In genomic region chrX:2434270-2434669, GRCh38 we compare ENCODE assay signal across 23 cellular contexts.
DNase-seq lines count a peak whose midpoint lies in the region; ATAC-seq, FAIRE-seq and TF ChIP-seq lines count a peak whose summit lies in the region.
"Had no signal": no experiment of that assay in that cellular context is flagged by ENCODE, and none has a peak within 500 bp of the region (broad histone marks: within the 10 kb centered on the region; RNA-seq: fewer than 3 reads in every experiment).

No MANE protein-coding gene starts in this region.

- H3K4me2 ChIP-seq in HepG2 (ENCODE audit: low read depth, low read length) = no peak overlapping the region

- H4K20me1 ChIP-seq in HepG2 (ENCODE audit: insufficient read depth, low read length) = 0 out of 2 replicates have a peak, but pooled peaks cover 3% of the 10 kb centered on the region

- CTCF ChIA-PET in HepG2 (lab: Yijun Ruan, JAX; ENCODE audit: low intra/inter-chr PET ratio, low total read pairs) = no interaction called here
- CTCF ChIA-PET in WTC11 (lab: Charles Lee) = no interaction called here

- H3K27me3 ChIP-seq in HepG2 (ENCODE audit: control insufficient read depth in 1 of 2, insufficient read depth in 2 of 2, low read length in 2 of 2) (no peaks in the 10 kb centered on the region), right lobe of liver (no peaks in the 10 kb centered on the region)

- no peaks in the 10 kb centered on the region for H3K27me3 Mint-ChIP-seq in WTC11 (ENCODE audit: low read depth)
- H3K27me3 Mint-ChIP-seq in nephron (ENCODE audit: low read depth) = no peaks in the 10 kb centered on the region
- no peaks in the 10 kb centered on the region for H3K27me3 Mint-ChIP-seq in stimulated activated memory B cell treated with anti-CD40 and anti-IgM and Interleukin-4, amounts not matched to agents 10 μg/mL and 1 μg/mL and 100 μg/mL, for 72 hours
- no peaks in the 10 kb centered on the region for H3K27me3 Mint-ChIP-seq in activated T-cell treated with anti-CD3 and anti-CD28 coated beads, Interleukin-2, amount 50 U/mL, for 72 hours (ENCODE audit: low read depth)
- H3K27me3 Mint-ChIP-seq: B cell; CD4-positive, alpha-beta memory T cell had no signal

- POLR2A ChIA-PET in HepG2 (lab: Yijun Ruan, JAX) = no interaction called here
- POLR2A ChIA-PET in WTC11 (lab: Charles Lee) = no interaction called here

- H3K9me3 Mint-ChIP-seq in WTC11 (peaks cover 15% of the 10 kb centered on the region), nephron (no peaks in the 10 kb centered on the region)
- H3K9me3 Mint-ChIP-seq in stimulated activated memory B cell treated with anti-CD40 and anti-IgM and Interleukin-4, amounts not matched to agents 10 μg/mL and 1 μg/mL and 100 μg/mL, for 72 hours = peaks cover 6% of the 10 kb centered on the region
- peaks cover 0 to 3% of the 10 kb centered on the region in 2 donors for H3K9me3 Mint-ChIP-seq in activated T-cell treated with anti-CD3 and anti-CD28 coated beads, Interleukin-2, amount 50 U/mL, for 72 hours

- BruUV-seq in HepG2 (replicated peaks; lab: Mats Ljungman, UMichigan) = no TSS peak

- H3K36me3 ChIP-seq in HepG2 (replicated peaks in 1 of 2; ENCODE audit: control insufficient read depth in 1 of 2, insufficient read depth in 2 of 2, low read length in 2 of 2) (no peaks in the 10 kb centered on the region; a peak in 1 of 5 replicates), right lobe of liver (peaks cover 0 to 5% (median 0%) of the 10 kb centered on the region in 4 donors)

- FAIRE-seq in HepG2 (lab: Jason Lieb, UNC) = no peak
- FAIRE-seq: A204.1, GM12891, GM18507 had no signal

- no peak overlapping the region for H2AFZ ChIP-seq in HepG2 (ENCODE audit: low read length)

- ATAC-seq in HepG2 = no peak
- ATAC-seq in right lobe of liver = no peak
- no peak for ATAC-seq in WTC11
- ATAC-seq in stimulated activated memory B cell treated with anti-CD40 and anti-IgM and Interleukin-4, amounts not matched to agents 10 μg/mL and 1 μg/mL and 100 μg/mL, for 72 hours = no peak
- ATAC-seq in activated T-cell treated with anti-CD3 and anti-CD28 coated beads, Interleukin-2, amount 50 U/mL, for 72 hours (replicated peaks in 1 of 2) = no peak

- DNase-seq in HepG2 (ENCODE audit: low spot score) = no peak
- no peak for DNase-seq in right lobe of liver
- DNase-seq in WTC11 (ENCODE audit: low spot score) = no peak
- DNase-seq in T-helper 1 cell = no peak
- no peak for DNase-seq in HT-29 (ENCODE audit: low spot score)
- no peak for DNase-seq in activated T-cell treated with anti-CD3 and anti-CD28 coated beads, Interleukin-2, amount 50 U/mL, for 72 hours
- DNase-seq: C1 segment of cervical spinal cord; Calu3; CD4-positive, alpha-beta memory T cell; COR-L47; DMS53; DMS79 treated with DMSO at 0.1 percent for 48 hours; GF-D8; GOT3; H7; HCEC 1CT had no signal

- H3K9ac ChIP-seq in HepG2 (ENCODE audit: insufficient read depth, low read depth, low read length) = no peak overlapping the region

- TF ChIP-seq EP300 in HepG2 (IDR thresholded peaks at IDR 0.05; ENCODE audit: low read depth in 2 of 2, low read length in 2 of 2) (no peak), HepG2 (CRISPR knock-in tag; IDR thresholded peaks at IDR 0.05; ENCODE audit: borderline replicate concordance) (no peak)

- intact Hi-C loops in HepG2 (cut with micrococcal nuclease; ENCODE audit: unreplicated experiment) = no loop called here
- intact Hi-C loops in right lobe of liver (cut with DNase I) = no loop called here

- TF ChIP-seq RAD21 in HepG2 (CRISPR knock-in tag; IDR thresholded peaks at IDR 0.05) = no peak

- H3K36me3 Mint-ChIP-seq in WTC11 = peaks cover 47% of the 10 kb centered on the region
- peaks cover 48% of the 10 kb centered on the region for H3K36me3 Mint-ChIP-seq in nephron (ENCODE audit: low read depth)
- H3K36me3 Mint-ChIP-seq in stimulated activated memory B cell treated with anti-CD40 and anti-IgM and Interleukin-4, amounts not matched to agents 10 μg/mL and 1 μg/mL and 100 μg/mL, for 72 hours = peaks cover 54% of the 10 kb centered on the region
- peaks cover 0 to 12% of the 10 kb centered on the region in 2 donors for H3K36me3 Mint-ChIP-seq in activated T-cell treated with anti-CD3 and anti-CD28 coated beads, Interleukin-2, amount 50 U/mL, for 72 hours (ENCODE audit: insufficient read depth in 2 of 2)

- no peaks in the 10 kb centered on the region for H3K79me2 ChIP-seq in HepG2 (ENCODE audit: insufficient read depth, low read length)

- WGBS in HepG2 (ENCODE audit: low lambda C conversion rate) = 82% methylated on average over 8 of the region's 8 CpGs
- WGBS in right lobe of liver (ENCODE audit: insufficient coverage, low coverage, low lambda C conversion rate, missing lambda C conversion rate) = 84% methylated on average over 6 of the region's 8 CpGs

- no peaks in the 10 kb centered on the region for H3K4me1 Mint-ChIP-seq in WTC11
- H3K4me1 Mint-ChIP-seq in nephron = peaks cover 6% of the 10 kb centered on the region
- peaks cover 21% of the 10 kb centered on the region for H3K4me1 Mint-ChIP-seq in stimulated activated memory B cell treated with anti-CD40 and anti-IgM and Interleukin-4, amounts not matched to agents 10 μg/mL and 1 μg/mL and 100 μg/mL, for 72 hours
- peaks cover 6% of the 10 kb centered on the region for H3K4me1 Mint-ChIP-seq in activated T-cell treated with anti-CD3 and anti-CD28 coated beads, Interleukin-2, amount 50 U/mL, for 72 hours (ENCODE audit: low read depth)

- TF ChIP-seq CTCF in HepG2 (CRISPR knock-in tag; IDR thresholded peaks at IDR 0.05) (no peak), right lobe of liver (IDR thresholded peaks at IDR 0.05) (no peak), WTC11 (IDR thresholded peaks at IDR 0.05) (no peak), nephron (IDR thresholded peaks at IDR 0.05; ENCODE audit: unreplicated experiment in 3 of 3) (no peak)

- H3K27ac Mint-ChIP-seq in WTC11 (no peak overlapping the region), nephron (peak overlapping the region in 2 of 3 experiments; percentile 50 to 74)
- peak overlapping the region; percentile 58 for H3K27ac Mint-ChIP-seq in stimulated activated memory B cell treated with anti-CD40 and anti-IgM and Interleukin-4, amounts not matched to agents 10 μg/mL and 1 μg/mL and 100 μg/mL, for 72 hours
- H3K27ac Mint-ChIP-seq in activated T-cell treated with anti-CD3 and anti-CD28 coated beads, Interleukin-2, amount 50 U/mL, for 72 hours = no peak overlapping the region

- H3K9me3 ChIP-seq in HepG2 (ENCODE audit: low read length) = no peaks in the 10 kb centered on the region
- H3K9me3 ChIP-seq in right lobe of liver = no peaks in the 10 kb centered on the region

- H3K4me3 ChIP-seq in HepG2 (replicated peaks in 1 of 3; ENCODE audit: insufficient read depth in 1 of 3, low read depth in 2 of 3, low read length in 3 of 3) (no peak overlapping the region), right lobe of liver (no peak overlapping the region)

- H3K4me1 ChIP-seq in HepG2 (ENCODE audit: insufficient read depth, low read length) (no peaks in the 10 kb centered on the region), right lobe of liver (no peaks in the 10 kb centered on the region)

- in situ Hi-C loops in HepG2 (cut with HindIII; ENCODE audit: extremely low pct_ligation_motif_present, low pct_unique_long_range_greater_than_20kb) = no loop called here

- no peak for TF ChIP-seq POLR2A in HepG2 (IDR thresholded peaks at IDR 0.05; ENCODE audit: insufficient read depth in 1 of 2, low read depth in 2 of 2, low read length in 2 of 2)
- TF ChIP-seq POLR2A in right lobe of liver (IDR thresholded peaks at IDR 0.05) = no peak

- H3K4me3 Mint-ChIP-seq in WTC11 (no peak overlapping the region), nephron (no peak overlapping the region)
- no peak overlapping the region for H3K4me3 Mint-ChIP-seq in stimulated activated memory B cell treated with anti-CD40 and anti-IgM and Interleukin-4, amounts not matched to agents 10 μg/mL and 1 μg/mL and 100 μg/mL, for 72 hours
- no peak overlapping the region for H3K4me3 Mint-ChIP-seq in activated T-cell treated with anti-CD3 and anti-CD28 coated beads, Interleukin-2, amount 50 U/mL, for 72 hours
- H3K4me3 Mint-ChIP-seq: B cell; CD4-positive, alpha-beta memory T cell had no signal

- H3K27ac ChIP-seq in HepG2 (ENCODE audit: extremely low read length, insufficient read depth, low read length) (no peak overlapping the region), right lobe of liver (no peak overlapping the region)
- H3K27ac ChIP-seq: 22Rv1 had no signal

TF ChIP-seq in HepG2, 621 proteins besides CTCF, POLR2A, EP300 and RAD21:
- no peak for TF ChIP-seq ZNF33B (CRISPR knock-in tag; IDR thresholded peaks at IDR 0.05)
- TF ChIP-seq ZNF121 (CRISPR knock-in tag; IDR thresholded peaks at IDR 0.05) = 0 out of 2 replicates have a peak, but pooled peaks have one; percentile 35

TF ChIP-seq in WTC11, 78 proteins besides CTCF, POLR2A, EP300 and RAD21:
- TF ChIP-seq ZNF416 (CRISPR knock-in tag; IDR thresholded peaks at IDR 0.05) = no peak
- peak; percentile 75 for TF ChIP-seq ZNF121 (CRISPR knock-in tag; IDR thresholded peaks at IDR 0.05)

Comparison
In these comparisons a context has a peak if more than half of its experiments do, and no peak if none do; other contexts are left out.
1. H3K27ac Mint-ChIP-seq: peak in nephron (2 of 3) and stimulated activated memory B cell treated with anti-CD40 and anti-IgM and Interleukin-4, amounts not matched to agents 10 μg/mL and 1 μg/mL and 100 μg/mL, for 72 hours (single experiment); none in WTC11 (single experiment) and activated T-cell treated with anti-CD3 and anti-CD28 coated beads, Interleukin-2, amount 50 U/mL, for 72 hours (single experiment).
2. Of the 50 proteins assayed by ChIP-seq in both HepG2 and WTC11: peak only in HepG2: none; only in WTC11: none; in both: ZNF121; in neither: 49.